ENCODE assay signal across 19 cellular contexts in genomic region chr1:38547346-38547745, GRCh38.
"Had no signal": no experiment of that assay in that cellular context is flagged by ENCODE, and none has a peak within 500 bp of the region (broad histone marks: within the 10 kb centered on the region; RNA-seq: fewer than 3 reads in every experiment).

No MANE protein-coding gene starts in this region.

- H3K9me3 ChIP-seq: SJSA1 had no signal

- H3K4me3 ChIP-seq: SJSA1, SK-N-MC had no signal

- DNase-seq: KBM-7, NCI-H1092, NCI-H1105 treated with DMSO at 0.1 percent for 48 hours, NCI-H1417 treated with DMSO at 0.1 percent for 48 hours, NCI-H146, NCI-H1694 treated with DMSO at 0.1 percent for 48 hours, NCI-H1930, NCI-H2081, NCI-H2107, NCI-H2227 treated with DMSO at 0.1 percent for 48 hours, NCI-H524, NCI-H526 treated with DMSO at 0.1 percent for 48 hours, NCI-H748 treated with DMSO at 0.1 percent for 48 hours, Right ventricle myocardium superior, RPMI8226, SIG-M5 had no signal

- H3K36me3 ChIP-seq: SJSA1 had no signal

- H3K4me1 ChIP-seq: SJSA1 had no signal

- H3K27ac ChIP-seq: HL-60, SJSA1, SK-N-MC had no signal
